ENCODE assay signal across 1 cellular context in genomic region chr21:30326390-30326789, GRCh38.
"Had no signal": no experiment of that assay in that cellular context is flagged by ENCODE, and none has a peak within 500 bp of the region (broad histone marks: within the 10 kb centered on the region; RNA-seq: fewer than 3 reads in every experiment).

No MANE protein-coding gene starts in this region.

- H3K4me3 ChIP-seq: MG63 had no signal

- H3K36me3 ChIP-seq: MG63 had no signal
